ENCODE assay signal across 7 cellular contexts in the genomic region with DNA sequence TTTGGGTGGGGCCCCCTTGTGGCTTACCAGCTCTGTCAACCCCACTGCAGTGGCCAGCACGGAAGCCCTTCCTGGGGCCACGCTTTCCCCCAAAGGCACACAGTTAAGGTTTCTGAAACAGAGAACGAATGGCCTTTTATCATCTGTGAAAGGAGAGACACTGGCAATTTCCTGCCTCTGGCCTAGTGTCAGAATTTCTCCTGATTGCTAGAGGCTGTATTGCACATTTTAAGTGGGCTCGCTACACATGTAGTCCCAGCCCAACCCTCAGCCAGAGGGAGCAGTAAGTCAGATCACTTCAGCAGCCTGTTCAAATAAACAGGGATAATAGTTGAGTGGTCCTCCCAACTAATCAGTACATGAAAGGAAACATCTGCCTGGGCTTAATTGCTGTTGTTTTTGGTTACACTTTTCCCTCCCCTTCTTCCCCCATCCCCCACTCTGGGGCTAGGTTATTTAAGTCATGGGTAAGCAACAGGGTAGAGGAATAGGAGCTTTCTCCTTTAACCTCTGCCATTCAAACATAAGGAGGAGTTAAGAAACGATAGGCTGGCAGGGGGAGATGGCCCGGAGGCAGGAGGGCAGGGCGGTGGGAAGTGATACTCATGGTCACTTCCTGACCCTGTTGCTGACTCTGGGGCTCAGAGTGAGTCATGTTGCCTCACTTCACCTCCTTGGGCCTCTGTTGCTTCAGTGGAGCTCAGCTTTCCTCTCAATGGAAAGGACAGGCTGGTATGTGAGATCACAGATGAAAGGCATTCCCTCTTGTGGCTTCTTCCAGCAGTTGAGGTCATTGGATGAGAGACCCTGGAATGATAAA.
DNase-seq lines count a peak whose midpoint lies in the region; ATAC-seq and TF ChIP-seq lines count a peak whose summit lies in the region.
"Not testable (repeated sequence)": the region's sequence is repeated elsewhere in the genome, so short reads cannot be mapped to it uniquely, and the experiment has no call there.

No MANE protein-coding gene starts in this region.

- H3K9me3 Mint-ChIP-seq in activated T-cell treated with anti-CD3 and anti-CD28 coated beads, Interleukin-2, amount 50 U/mL, for 72 hours, result not testable (repeated sequence)

- H3K4me3 ChIP-seq in HCT116 (replicated peaks in 1 of 2; ENCODE audit: low read depth in 1 of 2, low read length in 2 of 2); SJCRH30; left ventricle myocardium inferior; neutrophil (ENCODE audit: low read depth in 1 of 2, low read length in 1 of 2): not testable (repeated sequence)

- peak overlapping the region; percentile 36 for H3K4me2 ChIP-seq in HCT116 (ENCODE audit: low read length)

- not testable (repeated sequence) for H3K4me1 ChIP-seq in HCT116 (ENCODE audit: control insufficient read depth in 1 of 2, insufficient read depth in 2 of 2, low read length in 2 of 2); SJCRH30; left ventricle myocardium inferior
- H3K4me1 ChIP-seq in neutrophil (ENCODE audit: control insufficient read depth in 1 of 2, insufficient read depth in 1 of 2, low read depth in 1 of 2, low read length in 1 of 2), result peaks cover 4 to 13% of the 10 kb centered on the region in 2 experiments

- H3K36me3 Mint-ChIP-seq in activated T-cell treated with anti-CD3 and anti-CD28 coated beads, Interleukin-2, amount 50 U/mL, for 72 hours (ENCODE audit: insufficient read depth in 2 of 2), result not testable (repeated sequence)

- H3K36me3 ChIP-seq in HCT116 (ENCODE audit: control insufficient read depth in 1 of 2, insufficient read depth in 2 of 2, low read length in 2 of 2); SJCRH30; left ventricle myocardium inferior; neutrophil: not testable (repeated sequence)

- not testable (repeated sequence) for H3K9me2 ChIP-seq in HCT116 (ENCODE audit: insufficient read depth)

- POLR2A ChIA-PET in HCT116 (lab: Charles Lee), result not testable (repeated sequence)

- H3K27ac ChIP-seq in HCT116 (ENCODE audit: low read depth, low read length); SJCRH30: not testable (repeated sequence)
- H3K27ac ChIP-seq in left ventricle myocardium inferior (replicated peaks), result peak overlapping the region; percentile 52
- H3K27ac ChIP-seq in neutrophil, result peak overlapping the region; percentile 82

- not testable (repeated sequence) for TF ChIP-seq CTCF in HCT116 (IDR thresholded peaks at IDR 0.05 in 2 of 3, conservative IDR thresholded peaks at IDR 0.05 in 1 of 3; ENCODE audit: borderline replicate concordance in 1 of 3, insufficient read depth in 1 of 3, low read depth in 2 of 3, low read length in 2 of 3); left ventricle myocardium inferior (IDR thresholded peaks at IDR 0.05; ENCODE audit: borderline replicate concordance); neutrophil (IDR thresholded peaks at IDR 0.05)

- H3K79me2 ChIP-seq in HCT116 (ENCODE audit: insufficient read depth, low read length), result not testable (repeated sequence)

- not testable (repeated sequence) for H3K4me1 Mint-ChIP-seq in activated T-cell treated with anti-CD3 and anti-CD28 coated beads, Interleukin-2, amount 50 U/mL, for 72 hours (ENCODE audit: low read depth)

- not testable (repeated sequence) for TF ChIP-seq POLR2A in HCT116 (IDR thresholded peaks at IDR 0.05; ENCODE audit: borderline replicate concordance, extremely low read depth, insufficient read depth, insufficient read length)

- not testable (repeated sequence) for H3K27ac Mint-ChIP-seq in activated T-cell treated with anti-CD3 and anti-CD28 coated beads, Interleukin-2, amount 50 U/mL, for 72 hours

- H3K27me3 ChIP-seq in HCT116 (ENCODE audit: insufficient read depth, low read length); SJCRH30; left ventricle myocardium inferior (ENCODE audit: low read depth); neutrophil: not testable (repeated sequence)

- H2AFZ ChIP-seq in HCT116 (ENCODE audit: low read depth, low read length, poor library complexity, severe bottlenecking), result not testable (repeated sequence)

- not testable (repeated sequence) for DNase-seq in HCT116 (ENCODE audit: low read depth, low spot score); left ventricle myocardium inferior
- peak; percentile 4 for DNase-seq in NCI-H2081 treated with DMSO at 0.1 percent for 48 hours (lab: John Stamatoyannopoulos, UW)
- DNase-seq in SJCRH30, result peak; percentile 28 to 45
- peak in 1 of 2 donors; percentile 9 for DNase-seq in activated T-cell treated with anti-CD3 and anti-CD28 coated beads, Interleukin-2, amount 50 U/mL, for 72 hours
- peak; percentile 74 to 81 for DNase-seq in dermis microvascular lymphatic vessel endothelial cell (ENCODE audit: low read depth in 2 of 2)

- intact Hi-C loops in HCT116 (cut with micrococcal nuclease); left ventricle myocardium inferior (cut with micrococcal nuclease): not testable (repeated sequence)

- H3K9ac ChIP-seq in HCT116 (ENCODE audit: low read length), result not testable (repeated sequence)

- CTCF ChIA-PET in HCT116 (lab: Charles Lee), result not testable (repeated sequence)

- not testable (repeated sequence) for H3K9me3 ChIP-seq in HCT116 (ENCODE audit: control insufficient read depth in 1 of 2, insufficient read depth in 1 of 2, low read depth in 1 of 2, low read length in 2 of 2); SJCRH30 (replicated peaks); left ventricle myocardium inferior (replicated peaks); neutrophil

- not testable (repeated sequence) for BruUV-seq in HCT116 (replicated peaks; lab: Mats Ljungman, UMichigan)

- peak overlapping the region; percentile 56 to 69 for H3K4me3 Mint-ChIP-seq in activated T-cell treated with anti-CD3 and anti-CD28 coated beads, Interleukin-2, amount 50 U/mL, for 72 hours

- ATAC-seq in HCT116, result peak; percentile 64
- peak; percentile 59 to 82 for ATAC-seq in activated T-cell treated with anti-CD3 and anti-CD28 coated beads, Interleukin-2, amount 50 U/mL, for 72 hours (replicated peaks in 1 of 2)

- RAD21 ChIA-PET in HCT116 (lab: Charles Lee; ENCODE audit: low non-redundant PET in 1 of 2, low total read pairs in 2 of 2, uncharacterized antibody in 2 of 2, unreplicated experiment in 2 of 2), result not testable (repeated sequence)

- not testable (repeated sequence) for H3K27me3 Mint-ChIP-seq in activated T-cell treated with anti-CD3 and anti-CD28 coated beads, Interleukin-2, amount 50 U/mL, for 72 hours (ENCODE audit: low read depth)

- TF ChIP-seq RAD21 in HCT116 (IDR thresholded peaks at IDR 0.05; ENCODE audit: low read depth), result not testable (repeated sequence)

- H4K20me1 ChIP-seq in HCT116 (ENCODE audit: insufficient read depth), result not testable (repeated sequence)
